Comparison of ENCODE assay signal across 8 cellular contexts in genomic region chr16:27238016-27238587, GRCh38. TPM values are rescaled to one million over a fixed set of nuclear protein-coding genes. Genes with fewer than 3 reads are reported as not detected.
DNase-seq lines count a peak whose midpoint lies in the region; ATAC-seq, FAIRE-seq and TF ChIP-seq lines count a peak whose summit lies in the region.

No MANE protein-coding gene starts in this region.

- H3K4me3 ChIP-seq in left lung (peak overlapping the region in 1 of 2 donors; percentile 3), tibial artery (no peak overlapping the region), BE2C (ENCODE audit: low read depth, low read length) (no peak overlapping the region)

- H3K4me1 ChIP-seq in left lung (peaks cover 18 to 91% of the 10 kb centered on the region in 2 donors), tibial artery (peaks cover 0 to 58% (median 51%) of the 10 kb centered on the region in 4 donors), BE2C (peaks cover 21% of the 10 kb centered on the region)

- DNase-seq in activated T-helper 1 cell treated with Interleukin-2 at 50 U/mL for 16 hours (ENCODE audit: low read depth) (peak; percentile 20), left lung (peak in 1 of 2 donors; percentile 73), tibial artery (peak; percentile 62 to 68), RCC 7860 (ENCODE audit: low spot score) (no peak), BE2C (no peak), NCI-H526 treated with DMSO at 0.1 percent for 48 hours (lab: John Stamatoyannopoulos, UW) (no peak)

- TF ChIP-seq CTCF in left lung (IDR thresholded peaks at IDR 0.05): no peak
- no peak for TF ChIP-seq CTCF in tibial artery (IDR thresholded peaks at IDR 0.05)
- no peak for TF ChIP-seq CTCF in BE2C (IDR thresholded peaks at IDR 0.05; ENCODE audit: low read depth, low read length)

- H3K27me3 ChIP-seq in left lung (no peaks in the 10 kb centered on the region), tibial artery (no peaks in the 10 kb centered on the region), BE2C (no peaks in the 10 kb centered on the region)

- peak; percentile 19 for ATAC-seq in GM19372 (IDR thresholded peaks at IDR 0.05; ENCODE audit: low read depth, unreplicated experiment)
- ATAC-seq in HG03378 (IDR thresholded peaks at IDR 0.05; ENCODE audit: unreplicated experiment): peak; percentile 3
- peak; percentile 10 for ATAC-seq in left lung

- intact Hi-C loops in left lung (cut with DNase I): no loop called here
- intact Hi-C loops in tibial artery (cut with DNase I; ENCODE audit: low total_unique reads): no loop called here

- FAIRE-seq in RCC 7860 (lab: Jason Lieb, UNC): no peak

- peaks cover 0 to 11% of the 10 kb centered on the region in 2 donors for H3K36me3 ChIP-seq in left lung
- H3K36me3 ChIP-seq in tibial artery: peaks cover 0 to 11% (median 0%) of the 10 kb centered on the region in 3 donors
- H3K36me3 ChIP-seq in BE2C: no peaks in the 10 kb centered on the region

- H3K9me3 ChIP-seq in left lung (no peaks in the 10 kb centered on the region), tibial artery (no peaks in the 10 kb centered on the region), BE2C (no peaks in the 10 kb centered on the region)

- peak overlapping the region; percentile 77 to 89 for H3K27ac ChIP-seq in left lung
- H3K27ac ChIP-seq in tibial artery: peak overlapping the region; percentile 57 to 78

RNA-seq across cellular contexts. Expression of gene NSMCE1, which starts 30.5 kb away (rescaled TPM):
- total RNA-seq in left lung: 10 to 100 TPM; 48.6 to 52.7 TPM
- polyA plus RNA-seq in BE2C (2012; ENCODE audit: insufficient read depth, insufficient read length, low read depth): 158 TPM

RNA-seq across cellular contexts. Expression of gene KDM8, which starts 34.8 kb away (rescaled TPM):
- 1 to 10 TPM; 5.2 to 7.6 TPM for total RNA-seq in left lung
- polyA plus RNA-seq in BE2C (2012; ENCODE audit: insufficient read depth, insufficient read length, low read depth): 18.1 TPM

Comparison
In these comparisons a context has a peak if more than half of its experiments do, and no peak if none do; other contexts are left out.
1. DNase-seq: peak in activated T-helper 1 cell treated with Interleukin-2 at 50 U/mL for 16 hours (single experiment) and tibial artery (2 of 2); none in RCC 7860 (single experiment), BE2C (single experiment) and NCI-H526 treated with DMSO at 0.1 percent for 48 hours (single experiment).
2. Peak in every context shown above with its lines, with median percentiles within 50 percentile points of each other: ATAC-seq.